14 cellular contexts compared by ENCODE assay signal in the genomic region with DNA sequence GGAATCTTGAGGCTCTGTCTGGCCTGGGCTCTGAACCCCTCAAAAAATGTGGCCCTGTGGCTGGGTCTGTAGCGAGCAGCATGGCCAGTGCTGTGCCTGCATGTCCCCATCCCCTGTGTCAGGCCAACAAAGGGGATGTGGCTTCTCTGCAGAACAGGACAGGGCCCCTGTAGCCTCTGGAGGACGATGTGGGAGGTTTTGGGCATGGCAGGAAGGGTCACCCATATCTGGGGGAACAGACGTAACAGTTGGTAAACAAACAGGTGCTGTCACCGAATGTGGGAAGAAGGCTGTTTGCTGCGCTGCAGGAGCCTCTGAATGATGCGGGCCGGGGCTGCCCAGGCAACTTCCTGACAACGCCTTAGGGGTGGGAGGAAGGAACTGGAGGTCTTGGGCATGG.
"Had no signal": no experiment of that assay in that cellular context is flagged by ENCODE, and none has a peak within 500 bp of the region (broad histone marks: within the 10 kb centered on the region; RNA-seq: fewer than 3 reads in every experiment).

No MANE protein-coding gene starts in this region.

- H3K9me3 ChIP-seq: colonic mucosa, gastrocnemius medialis, psoas muscle, thyroid gland, vagina had no signal

- H3K27me3 ChIP-seq: colonic mucosa, gastrocnemius medialis, thyroid gland, vagina had no signal

- H3K36me3 ChIP-seq: colonic mucosa, gastrocnemius medialis, thyroid gland, vagina had no signal

- H3K4me3 Mint-ChIP-seq: activated naive CD4-positive, alpha-beta T cell treated with anti-CD3 and anti-CD28 coated beads for 36 hours; T-helper 1 cell treated with Interleukin-12 subunit alpha and Interleukin-12 subunit beta and Interleukin-4 antibody, amounts not matched to agents 30 μg/mL and 1 μg/mL, for 36 hours had no signal

- H3K27ac Mint-ChIP-seq: activated naive CD4-positive, alpha-beta T cell treated with anti-CD3 and anti-CD28 coated beads for 36 hours; T-helper 1 cell treated with Interleukin-12 subunit alpha and Interleukin-12 subunit beta and Interleukin-4 antibody, amounts not matched to agents 30 μg/mL and 1 μg/mL, for 36 hours had no signal

- H3K9me3 Mint-ChIP-seq: activated naive CD4-positive, alpha-beta T cell treated with anti-CD3 and anti-CD28 coated beads for 36 hours had no signal

- ATAC-seq: activated CD4-positive, CD25-positive, alpha-beta regulatory T cell treated with anti-CD3 and anti-CD28 coated beads, Interleukin-2, amount 50 U/mL, for 24 hours; gastrocnemius medialis had no signal

- H3K4me3 ChIP-seq: colonic mucosa, gastrocnemius medialis, psoas muscle, thyroid gland, vagina had no signal

- DNase-seq: activated CD8-positive, alpha-beta memory T cell treated with anti-CD3 and anti-CD28 coated beads for 24 hours; activated naive CD4-positive, alpha-beta T cell treated with anti-CD3 and anti-CD28 coated beads for 36 hours; caudate nucleus; colonic mucosa; effector CD4-positive, alpha-beta T cell; gastrocnemius medialis; left ventricle myocardium superior; nucleus accumbens; psoas muscle; stimulated activated CD4-positive, alpha-beta T cell treated with anti-CD3 and anti-CD28 coated beads, Interleukin-4, amount 100 ng/mL, for 1 hour; thyroid gland had no signal

- H3K27ac ChIP-seq: colonic mucosa, gastrocnemius medialis, psoas muscle, vagina had no signal
